ENCODE assay signal across 2 cellular contexts in the genomic region with DNA sequence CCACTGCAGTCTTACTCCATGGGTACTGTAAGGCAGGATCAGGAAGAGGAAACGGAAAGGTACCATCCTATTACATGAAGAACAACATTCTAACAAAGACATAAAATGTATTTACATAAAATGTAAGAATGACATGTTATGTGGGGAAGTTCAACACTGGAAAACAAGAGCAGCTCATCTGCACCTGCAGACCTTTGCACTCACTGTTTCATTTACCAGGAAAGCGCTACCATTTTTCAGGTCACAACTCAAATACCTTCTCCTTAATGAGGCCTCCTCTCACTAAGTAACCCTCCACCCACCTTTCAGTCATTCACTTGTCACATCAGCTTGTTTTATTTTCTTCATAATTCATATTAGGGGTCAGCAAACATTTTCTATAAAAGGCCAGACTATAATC.
A peak's percentile ranks its signal among the peaks of the same experiment; 100 is the strongest.
TF ChIP-seq lines count a peak whose summit lies in the region.

No MANE protein-coding gene starts in this region.

TF ChIP-seq in HepG2, 621 proteins besides CTCF, POLR2A, EP300 and RAD21 (continued from another document and continues in another):
- TF ChIP-seq, protein P1, sequence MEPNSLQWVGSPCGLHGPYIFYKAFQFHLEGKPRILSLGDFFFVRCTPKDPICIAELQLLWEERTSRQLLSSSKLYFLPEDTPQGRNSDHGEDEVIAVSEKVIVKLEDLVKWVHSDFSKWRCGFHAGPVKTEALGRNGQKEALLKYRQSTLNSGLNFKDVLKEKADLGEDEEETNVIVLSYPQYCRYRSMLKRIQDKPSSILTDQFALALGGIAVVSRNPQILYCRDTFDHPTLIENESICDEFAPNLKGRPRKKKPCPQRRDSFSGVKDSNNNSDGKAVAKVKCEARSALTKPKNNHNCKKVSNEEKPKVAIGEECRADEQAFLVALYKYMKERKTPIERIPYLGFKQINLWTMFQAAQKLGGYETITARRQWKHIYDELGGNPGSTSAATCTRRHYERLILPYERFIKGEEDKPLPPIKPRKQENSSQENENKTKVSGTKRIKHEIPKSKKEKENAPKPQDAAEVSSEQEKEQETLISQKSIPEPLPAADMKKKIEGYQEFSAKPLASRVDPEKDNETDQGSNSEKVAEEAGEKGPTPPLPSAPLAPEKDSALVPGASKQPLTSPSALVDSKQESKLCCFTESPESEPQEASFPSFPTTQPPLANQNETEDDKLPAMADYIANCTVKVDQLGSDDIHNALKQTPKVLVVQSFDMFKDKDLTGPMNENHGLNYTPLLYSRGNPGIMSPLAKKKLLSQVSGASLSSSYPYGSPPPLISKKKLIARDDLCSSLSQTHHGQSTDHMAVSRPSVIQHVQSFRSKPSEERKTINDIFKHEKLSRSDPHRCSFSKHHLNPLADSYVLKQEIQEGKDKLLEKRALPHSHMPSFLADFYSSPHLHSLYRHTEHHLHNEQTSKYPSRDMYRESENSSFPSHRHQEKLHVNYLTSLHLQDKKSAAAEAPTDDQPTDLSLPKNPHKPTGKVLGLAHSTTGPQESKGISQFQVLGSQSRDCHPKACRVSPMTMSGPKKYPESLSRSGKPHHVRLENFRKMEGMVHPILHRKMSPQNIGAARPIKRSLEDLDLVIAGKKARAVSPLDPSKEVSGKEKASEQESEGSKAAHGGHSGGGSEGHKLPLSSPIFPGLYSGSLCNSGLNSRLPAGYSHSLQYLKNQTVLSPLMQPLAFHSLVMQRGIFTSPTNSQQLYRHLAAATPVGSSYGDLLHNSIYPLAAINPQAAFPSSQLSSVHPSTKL (CRISPR knock-in tag; IDR thresholded peaks at IDR 0.05) = peak; percentile 27; the same call in 1 of the 2 replicates
- TF ChIP-seq, protein P2, sequence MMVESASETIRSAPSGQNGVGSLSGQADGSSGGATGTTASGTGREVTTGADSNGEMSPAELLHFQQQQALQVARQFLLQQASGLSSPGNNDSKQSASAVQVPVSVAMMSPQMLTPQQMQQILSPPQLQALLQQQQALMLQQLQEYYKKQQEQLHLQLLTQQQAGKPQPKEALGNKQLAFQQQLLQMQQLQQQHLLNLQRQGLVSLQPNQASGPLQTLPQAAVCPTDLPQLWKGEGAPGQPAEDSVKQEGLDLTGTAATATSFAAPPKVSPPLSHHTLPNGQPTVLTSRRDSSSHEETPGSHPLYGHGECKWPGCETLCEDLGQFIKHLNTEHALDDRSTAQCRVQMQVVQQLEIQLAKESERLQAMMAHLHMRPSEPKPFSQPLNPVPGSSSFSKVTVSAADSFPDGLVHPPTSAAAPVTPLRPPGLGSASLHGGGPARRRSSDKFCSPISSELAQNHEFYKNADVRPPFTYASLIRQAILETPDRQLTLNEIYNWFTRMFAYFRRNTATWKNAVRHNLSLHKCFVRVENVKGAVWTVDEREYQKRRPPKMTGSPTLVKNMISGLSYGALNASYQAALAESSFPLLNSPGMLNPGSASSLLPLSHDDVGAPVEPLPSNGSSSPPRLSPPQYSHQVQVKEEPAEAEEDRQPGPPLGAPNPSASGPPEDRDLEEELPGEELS (CRISPR knock-in tag; IDR thresholded peaks at IDR 0.05) = 0 out of 2 replicates have a peak, but pooled peaks have one; percentile 16
- TF ChIP-seq SP2 (CRISPR knock-in tag; IDR thresholded peaks at IDR 0.05) (no peak), MTA3 (CRISPR knock-in tag; IDR thresholded peaks at IDR 0.05) (no peak), ZC3H13 (CRISPR knock-in tag; IDR thresholded peaks at IDR 0.05) (no peak), ZNF441 (CRISPR knock-in tag; IDR thresholded peaks at IDR 0.05; ENCODE audit: borderline replicate concordance) (no peak), ZBTB3 (CRISPR knock-in tag; IDR thresholded peaks at IDR 0.05; ENCODE audit: borderline replicate concordance, low read depth) (no peak), ZFP41 (CRISPR knock-in tag; IDR thresholded peaks at IDR 0.05; ENCODE audit: borderline replicate concordance) (no peak), CBFB (CRISPR knock-in tag; IDR thresholded peaks at IDR 0.05) (no peak)
- TF ChIP-seq, protein P3, sequence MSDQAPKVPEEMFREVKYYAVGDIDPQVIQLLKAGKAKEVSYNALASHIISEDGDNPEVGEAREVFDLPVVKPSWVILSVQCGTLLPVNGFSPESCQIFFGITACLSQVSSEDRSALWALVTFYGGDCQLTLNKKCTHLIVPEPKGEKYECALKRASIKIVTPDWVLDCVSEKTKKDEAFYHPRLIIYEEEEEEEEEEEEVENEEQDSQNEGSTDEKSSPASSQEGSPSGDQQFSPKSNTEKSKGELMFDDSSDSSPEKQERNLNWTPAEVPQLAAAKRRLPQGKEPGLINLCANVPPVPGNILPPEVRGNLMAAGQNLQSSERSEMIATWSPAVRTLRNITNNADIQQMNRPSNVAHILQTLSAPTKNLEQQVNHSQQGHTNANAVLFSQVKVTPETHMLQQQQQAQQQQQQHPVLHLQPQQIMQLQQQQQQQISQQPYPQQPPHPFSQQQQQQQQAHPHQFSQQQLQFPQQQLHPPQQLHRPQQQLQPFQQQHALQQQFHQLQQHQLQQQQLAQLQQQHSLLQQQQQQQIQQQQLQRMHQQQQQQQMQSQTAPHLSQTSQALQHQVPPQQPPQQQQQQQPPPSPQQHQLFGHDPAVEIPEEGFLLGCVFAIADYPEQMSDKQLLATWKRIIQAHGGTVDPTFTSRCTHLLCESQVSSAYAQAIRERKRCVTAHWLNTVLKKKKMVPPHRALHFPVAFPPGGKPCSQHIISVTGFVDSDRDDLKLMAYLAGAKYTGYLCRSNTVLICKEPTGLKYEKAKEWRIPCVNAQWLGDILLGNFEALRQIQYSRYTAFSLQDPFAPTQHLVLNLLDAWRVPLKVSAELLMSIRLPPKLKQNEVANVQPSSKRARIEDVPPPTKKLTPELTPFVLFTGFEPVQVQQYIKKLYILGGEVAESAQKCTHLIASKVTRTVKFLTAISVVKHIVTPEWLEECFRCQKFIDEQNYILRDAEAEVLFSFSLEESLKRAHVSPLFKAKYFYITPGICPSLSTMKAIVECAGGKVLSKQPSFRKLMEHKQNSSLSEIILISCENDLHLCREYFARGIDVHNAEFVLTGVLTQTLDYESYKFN (CRISPR knock-in tag; conservative IDR thresholded peaks at IDR 0.05) = 0 out of 2 replicates have a peak, but pooled peaks have one; percentile 56

TF ChIP-seq in WTC11, 78 proteins besides CTCF, POLR2A, EP300 and RAD21 (continued from another document):
- TF ChIP-seq ZNF532 (CRISPR knock-in tag; IDR thresholded peaks at IDR 0.05; ENCODE audit: borderline replicate concordance) (no peak), NFYB (CRISPR knock-in tag; conservative IDR thresholded peaks at IDR 0.05; ENCODE audit: low read depth) (no peak), ZNF219 (CRISPR knock-in tag; IDR thresholded peaks at IDR 0.05; ENCODE audit: borderline replicate concordance) (no peak), NR1H2 (CRISPR knock-in tag; IDR thresholded peaks at IDR 0.05) (no peak), RORB (CRISPR knock-in tag; IDR thresholded peaks at IDR 0.05) (no peak), GABPB1 (CRISPR knock-in tag; IDR thresholded peaks at IDR 0.05) (no peak), TEAD1 (CRISPR knock-in tag; IDR thresholded peaks at IDR 0.05) (no peak), EMX1 (CRISPR knock-in tag; IDR thresholded peaks at IDR 0.05) (no peak), CREM (CRISPR knock-in tag; IDR thresholded peaks at IDR 0.05) (no peak)
- TF ChIP-seq, protein P4, sequence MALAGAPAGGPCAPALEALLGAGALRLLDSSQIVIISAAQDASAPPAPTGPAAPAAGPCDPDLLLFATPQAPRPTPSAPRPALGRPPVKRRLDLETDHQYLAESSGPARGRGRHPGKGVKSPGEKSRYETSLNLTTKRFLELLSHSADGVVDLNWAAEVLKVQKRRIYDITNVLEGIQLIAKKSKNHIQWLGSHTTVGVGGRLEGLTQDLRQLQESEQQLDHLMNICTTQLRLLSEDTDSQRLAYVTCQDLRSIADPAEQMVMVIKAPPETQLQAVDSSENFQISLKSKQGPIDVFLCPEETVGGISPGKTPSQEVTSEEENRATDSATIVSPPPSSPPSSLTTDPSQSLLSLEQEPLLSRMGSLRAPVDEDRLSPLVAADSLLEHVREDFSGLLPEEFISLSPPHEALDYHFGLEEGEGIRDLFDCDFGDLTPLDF (CRISPR knock-in tag; IDR thresholded peaks at IDR 0.05) = no peak
- TF ChIP-seq, protein P5, sequence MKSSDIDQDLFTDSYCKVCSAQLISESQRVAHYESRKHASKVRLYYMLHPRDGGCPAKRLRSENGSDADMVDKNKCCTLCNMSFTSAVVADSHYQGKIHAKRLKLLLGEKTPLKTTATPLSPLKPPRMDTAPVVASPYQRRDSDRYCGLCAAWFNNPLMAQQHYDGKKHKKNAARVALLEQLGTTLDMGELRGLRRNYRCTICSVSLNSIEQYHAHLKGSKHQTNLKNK (CRISPR knock-in tag; IDR thresholded peaks at IDR 0.05) = no peak
TF ChIP-seq in WTC11: peak in this region for 0.
